Comparison of ENCODE assay signal across 11 cellular contexts in genomic region chr7:85749715-85750453, GRCh38.
A peak's percentile ranks its signal among the peaks of the same experiment; 100 is the strongest.
DNase-seq lines count a peak whose midpoint lies in the region; ATAC-seq and TF ChIP-seq lines count a peak whose summit lies in the region.
"Had no signal": no experiment of that assay in that cellular context is flagged by ENCODE, and none has a peak within 500 bp of the region (broad histone marks: within the 10 kb centered on the region; RNA-seq: fewer than 3 reads in every experiment).

No MANE protein-coding gene starts in this region.

- peaks cover 11% of the 10 kb centered on the region; the same call in 2 of the 3 replicates for H3K36me3 Mint-ChIP-seq in GM23338 (ENCODE audit: low read depth)
- H3K36me3 Mint-ChIP-seq: CD14-positive monocyte had no signal

- H3F3A ChIP-seq in GM23338 (replicated peaks; ENCODE audit: low read depth), result no peaks in the 10 kb centered on the region

- H2AFZ ChIP-seq in GM23338, result peak overlapping the region; percentile 80; the same call in 1 of the 2 replicates

- no peak overlapping the region for H3K27ac ChIP-seq in GM23338 (ENCODE audit: low read depth)
- H3K27ac ChIP-seq: left ventricle myocardium inferior had no signal

- no peak overlapping the region for H3K4me3 ChIP-seq in GM23338
- H3K4me3 ChIP-seq in iPS-15b (ENCODE audit: low read depth, low read length), result peak overlapping the region; percentile 5
- H3K4me3 ChIP-seq: left ventricle myocardium inferior had no signal

- H3K27ac Mint-ChIP-seq in GM23338, result no peak overlapping the region

- H3K9me2 ChIP-seq in GM23338 (ENCODE audit: insufficient read depth), result no peaks in the 10 kb centered on the region

- H3K36me3 ChIP-seq in GM23338 (ENCODE audit: insufficient read depth), result no peaks in the 10 kb centered on the region; the same call in 1 of the 2 replicates
- H3K36me3 ChIP-seq in iPS-15b (ENCODE audit: control insufficient read depth, insufficient read depth, low read length), result no peaks in the 10 kb centered on the region
- H3K36me3 ChIP-seq: left ventricle myocardium inferior had no signal

- no peaks in the 10 kb centered on the region for H3K79me2 ChIP-seq in GM23338 (replicated peaks; ENCODE audit: insufficient read depth)

- no peak overlapping the region for H3K4me3 Mint-ChIP-seq in GM23338
- H3K4me3 Mint-ChIP-seq: CD14-positive monocyte had no signal

- peaks cover 14% of the 10 kb centered on the region for H3K9me3 Mint-ChIP-seq in GM23338

- peaks cover 2% of the 10 kb centered on the region for H3K27me3 Mint-ChIP-seq in GM23338 (ENCODE audit: insufficient read depth, low read depth, poor library complexity)

- peaks cover 13% of the 10 kb centered on the region for H3K9me3 ChIP-seq in iPS-15b (ENCODE audit: control insufficient read depth, insufficient read depth, low read length)

- peak; percentile 50 for DNase-seq in GM23338 (ENCODE audit: low spot score)
- DNase-seq in NCI-H226, result no peak
- DNase-seq in NCI-H2227 treated with DMSO at 0.1 percent for 48 hours (lab: John Stamatoyannopoulos, UW), result no peak
- no peak for DNase-seq in ecto neural progenitor cell (ENCODE audit: low spot score)
- DNase-seq in HUDEP-2 (lab: John Stamatoyannopoulos, UW; ENCODE audit: unreplicated experiment in 76 of 76), result no peak
- DNase-seq: left ventricle myocardium inferior, NCI-H774 had no signal

- ATAC-seq in GM18502 (IDR thresholded peaks at IDR 0.05; ENCODE audit: poor library complexity, unreplicated experiment) (peak; percentile 37), GM23338 (peak; percentile 94), HG03460 (IDR thresholded peaks at IDR 0.05; ENCODE audit: unreplicated experiment) (peak; percentile 14)

- H3K4me1 Mint-ChIP-seq in GM23338, result 0 out of 3 replicates have a peak, but pooled peaks cover 6% of the 10 kb centered on the region
- H3K4me1 Mint-ChIP-seq: CD14-positive monocyte had no signal

- H3K27me3 ChIP-seq in GM23338 (ENCODE audit: insufficient read depth), result peaks cover 12% of the 10 kb centered on the region; the same call in 1 of the 2 replicates
- H3K27me3 ChIP-seq in iPS-15b (ENCODE audit: control insufficient read depth, insufficient read depth, low read length), result peaks cover 6% of the 10 kb centered on the region

- no peak overlapping the region for H3K4me2 ChIP-seq in GM23338

- H4K20me1 ChIP-seq in GM23338 (replicated peaks; ENCODE audit: insufficient read depth), result no peaks in the 10 kb centered on the region

- peak; percentile 18 to 54; a peak in 3 of 4 replicates for TF ChIP-seq CTCF in GM23338 (conservative IDR thresholded peaks at IDR 0.05; ENCODE audit: low read depth in 2 of 2)

- no peaks in the 10 kb centered on the region for H3K4me1 ChIP-seq in GM23338 (ENCODE audit: insufficient read depth)
- no peaks in the 10 kb centered on the region for H3K4me1 ChIP-seq in iPS-15b (ENCODE audit: control insufficient read depth, insufficient read depth, low read length)
- H3K4me1 ChIP-seq: left ventricle myocardium inferior had no signal

- no peak overlapping the region for H3K9ac ChIP-seq in iPS-15b (ENCODE audit: low read depth, low read length)

TF ChIP-seq in GM23338, 12 proteins besides CTCF, POLR2A, EP300 and RAD21:
- no peak for TF ChIP-seq JUNB (IDR thresholded peaks at IDR 0.05; ENCODE audit: unreplicated experiment)
- TF ChIP-seq NANOG (IDR thresholded peaks at IDR 0.05; ENCODE audit: borderline replicate concordance), result no peak
- no peak for TF ChIP-seq POLR2AphosphoS5 (IDR thresholded peaks at IDR 0.05; ENCODE audit: low read depth)
- TF ChIP-seq ZNF114 (CRISPR knock-in tag; IDR thresholded peaks at IDR 0.05), result no peak

Comparison
In these comparisons a context has a peak if more than half of its experiments do, and no peak if none do; other contexts are left out.
1. ATAC-seq: peak in every context shown above with its lines; median percentile 94 in GM23338; 37 in GM18502; 14 in HG03460.